ENCODE assay signal across 27 cellular contexts in genomic region chr1:147635342-147635741, GRCh38. TPM values are rescaled to one million over a fixed set of nuclear protein-coding genes. Genes with fewer than 3 reads are reported as not detected.
DNase-seq lines count a peak whose midpoint lies in the region; ATAC-seq and TF ChIP-seq lines count a peak whose summit lies in the region.
"Had no signal": no experiment of that assay in that cellular context is flagged by ENCODE, and none has a peak within 500 bp of the region (broad histone marks: within the 10 kb centered on the region; RNA-seq: fewer than 3 reads in every experiment).

No MANE protein-coding gene starts in this region.

- H3K9me3 ChIP-seq in upper lobe of right lung: no peaks in the 10 kb centered on the region
- H3K9me3 ChIP-seq: SJSA1, transverse colon had no signal

- intact Hi-C loops in Right ventricle myocardium inferior (cut with DNase I) (no loop called here), cardiac septum (cut with DNase I) (loop anchor here (10.0 kb wide), 1 partner anchor 361 kb away; no protein-coding TSS in a partner anchor), upper lobe of right lung (cut with DNase I) (no loop called here)

- H3K4me1 Mint-ChIP-seq in endothelial cell (ENCODE audit: unreplicated experiment) (peaks cover 34% of the 10 kb centered on the region), GM23338 (peaks cover under 1% of the 10 kb centered on the region; the same call in 1 of the 3 replicates)
- H3K4me1 Mint-ChIP-seq in activated CD8-positive, alpha-beta T cell treated with anti-CD3 and anti-CD28 coated beads, Interleukin-2, amount 10 ng/mL, durations not matched to agents 7 days and 5 days (ENCODE audit: low read depth): peaks cover 11% of the 10 kb centered on the region
- H3K4me1 Mint-ChIP-seq: mesothelial cell of epicardium; stimulated activated naive CD8-positive, alpha-beta T cell treated with anti-CD3 and anti-CD28 coated beads, Interleukin-15, amount 100 ng/mL, for 72 hours had no signal

- H3K27me3 ChIP-seq in upper lobe of right lung (no peaks in the 10 kb centered on the region), GM23338 (ENCODE audit: insufficient read depth) (no peaks in the 10 kb centered on the region)
- H3K27me3 ChIP-seq: SJSA1, transverse colon had no signal

- H3K27ac Mint-ChIP-seq in endothelial cell (ENCODE audit: unreplicated experiment) (peak overlapping the region; percentile 65), GM23338 (no peak overlapping the region)
- no peak overlapping the region for H3K27ac Mint-ChIP-seq in activated CD8-positive, alpha-beta T cell treated with anti-CD3 and anti-CD28 coated beads, Interleukin-2, amount 10 ng/mL, durations not matched to agents 7 days and 5 days
- H3K27ac Mint-ChIP-seq: activated CD4-positive, alpha-beta memory T cell treated with anti-CD3 and anti-CD28 coated beads, Interleukin-2, amount 10 ng/mL, durations not matched to agents 7 days and 5 days; mesothelial cell of epicardium; nephron; stimulated activated naive CD8-positive, alpha-beta T cell treated with anti-CD3 and anti-CD28 coated beads, Interleukin-15, amount 100 ng/mL, for 72 hours had no signal

- H3K9me2 ChIP-seq in GM23338 (ENCODE audit: insufficient read depth): no peaks in the 10 kb centered on the region

- no peak overlapping the region for H3K4me2 ChIP-seq in GM23338
- H3K4me2 ChIP-seq: PC-9 had no signal

- TF ChIP-seq CTCF in endothelial cell (IDR thresholded peaks at IDR 0.05; ENCODE audit: unreplicated experiment) (no peak), upper lobe of right lung (IDR thresholded peaks at IDR 0.05) (no peak), GM23338 (conservative IDR thresholded peaks at IDR 0.05; ENCODE audit: low read depth in 2 of 2) (no peak)

- H3K79me2 ChIP-seq in GM23338 (replicated peaks; ENCODE audit: insufficient read depth): no peaks in the 10 kb centered on the region

- H3K4me1 ChIP-seq in upper lobe of right lung (no peaks in the 10 kb centered on the region), GM23338 (ENCODE audit: insufficient read depth) (no peaks in the 10 kb centered on the region)
- H3K4me1 ChIP-seq: SJSA1, transverse colon had no signal

- H3K4me3 Mint-ChIP-seq in endothelial cell (ENCODE audit: unreplicated experiment) (no peak overlapping the region), GM23338 (no peak overlapping the region)
- no peak overlapping the region for H3K4me3 Mint-ChIP-seq in activated CD8-positive, alpha-beta T cell treated with anti-CD3 and anti-CD28 coated beads, Interleukin-2, amount 10 ng/mL, durations not matched to agents 7 days and 5 days
- H3K4me3 Mint-ChIP-seq: activated CD4-positive, alpha-beta memory T cell treated with anti-CD3 and anti-CD28 coated beads, Interleukin-2, amount 10 ng/mL, durations not matched to agents 7 days and 5 days; central memory CD8-positive, alpha-beta T cell; mesothelial cell of epicardium; nephron; stimulated activated naive CD8-positive, alpha-beta T cell treated with anti-CD3 and anti-CD28 coated beads, Interleukin-15, amount 100 ng/mL, for 72 hours had no signal

- no peak overlapping the region for H2AFZ ChIP-seq in GM23338
- H2AFZ ChIP-seq: PC-9 had no signal

- ATAC-seq in Right ventricle myocardium inferior: peak; percentile 23
- peak; percentile 92 for ATAC-seq in upper lobe of right lung
- no peak for ATAC-seq in GM21526 (IDR thresholded peaks at IDR 0.05; ENCODE audit: low FRiP score, unreplicated experiment)
- ATAC-seq in activated CD8-positive, alpha-beta T cell treated with anti-CD3 and anti-CD28 coated beads, Interleukin-2, amount 10 ng/mL, durations not matched to agents 7 days and 5 days: no peak
- no peak for ATAC-seq in GM23338
- ATAC-seq: stimulated activated naive CD8-positive, alpha-beta T cell treated with anti-CD3 and anti-CD28 coated beads, Interleukin-15, amount 100 ng/mL, for 72 hours had no signal

- H3K36me3 ChIP-seq in upper lobe of right lung (no peaks in the 10 kb centered on the region), GM23338 (ENCODE audit: insufficient read depth) (no peaks in the 10 kb centered on the region)
- H3K36me3 ChIP-seq: SJSA1, transverse colon had no signal

- H3K27ac ChIP-seq in upper lobe of right lung: no peak overlapping the region
- H3K27ac ChIP-seq in GM23338 (ENCODE audit: low read depth): no peak overlapping the region
- H3K27ac ChIP-seq: HL-60, PC-9, SJSA1, transverse colon had no signal

- peaks cover 2% of the 10 kb centered on the region for H3K27me3 Mint-ChIP-seq in endothelial cell (ENCODE audit: unreplicated experiment)
- H3K27me3 Mint-ChIP-seq in activated CD8-positive, alpha-beta T cell treated with anti-CD3 and anti-CD28 coated beads, Interleukin-2, amount 10 ng/mL, durations not matched to agents 7 days and 5 days (ENCODE audit: low read depth): no peaks in the 10 kb centered on the region
- H3K27me3 Mint-ChIP-seq in GM23338 (ENCODE audit: insufficient read depth, low read depth, poor library complexity): no peaks in the 10 kb centered on the region
- H3K27me3 Mint-ChIP-seq: activated CD4-positive, alpha-beta memory T cell treated with anti-CD3 and anti-CD28 coated beads, Interleukin-2, amount 10 ng/mL, durations not matched to agents 7 days and 5 days; central memory CD8-positive, alpha-beta T cell; stimulated activated naive CD8-positive, alpha-beta T cell treated with anti-CD3 and anti-CD28 coated beads, Interleukin-15, amount 100 ng/mL, for 72 hours had no signal

- POLR2A ChIA-PET in activated CD8-positive, alpha-beta T cell treated with anti-CD3 and anti-CD28 coated beads, Interleukin-2, amount 10 ng/mL, durations not matched to agents 7 days and 5 days (lab: Charles Lee): no interaction called here

- CTCF ChIA-PET in activated CD8-positive, alpha-beta T cell treated with anti-CD3 and anti-CD28 coated beads, Interleukin-2, amount 10 ng/mL, durations not matched to agents 7 days and 5 days (lab: Charles Lee): interaction anchor here (0.7 to 1.7 kb wide), 3 partner anchors 13 to 257 kb away, joined by 3 to 5 read pairs (median 5); partner anchors contain the start of gene ACP6

- DNase-seq in Right ventricle myocardium inferior (ENCODE audit: missing footprints) (no peak), cardiac septum (ENCODE audit: low spot score) (no peak), OCI-M1 (lab: John Stamatoyannopoulos, UW) (peak; percentile 88), endothelial cell (ENCODE audit: low spot score) (no peak), upper lobe of right lung (no peak), GM23338 (ENCODE audit: low spot score) (no peak)
- no peak for DNase-seq in activated CD8-positive, alpha-beta T cell treated with anti-CD3 and anti-CD28 coated beads, Interleukin-2, amount 10 ng/mL, durations not matched to agents 7 days and 5 days
- DNase-seq: 8988T; activated CD4-positive, alpha-beta memory T cell treated with anti-CD3 and anti-CD28 coated beads, Interleukin-2, amount 10 ng/mL, durations not matched to agents 7 days and 5 days; activated CD4-positive, CD25-positive, alpha-beta regulatory T cell; activated naive CD4-positive, alpha-beta T cell treated with anti-CD3 and anti-CD28 coated beads, Interleukin-2, amount 50 U/mL, for 16 hours; activated T-cell treated with anti-CD3 and anti-CD28 coated beads, Interleukin-2, amount 50 U/mL, for 1 hour; aorta; DMS 273 treated with DMSO at 0.1 percent for 48 hours; foreskin melanocyte; IMR-90; NCI-H1694 treated with DMSO at 0.1 percent for 48 hours; PC-9; stimulated activated CD4-positive, alpha-beta T cell treated with anti-CD3 and anti-CD28 coated beads, Interleukin-2, amount 100 ng/mL, for 48 hours; stimulated activated naive CD8-positive, alpha-beta T cell treated with anti-CD3 and anti-CD28 coated beads, Interleukin-15, amount 100 ng/mL, for 72 hours; transverse colon had no signal

- H3K36me3 Mint-ChIP-seq in endothelial cell (ENCODE audit: low read depth, unreplicated experiment) (peaks cover 12% of the 10 kb centered on the region), GM23338 (ENCODE audit: low read depth) (no peaks in the 10 kb centered on the region; the same call in 2 of the 3 replicates)
- no peaks in the 10 kb centered on the region for H3K36me3 Mint-ChIP-seq in activated CD8-positive, alpha-beta T cell treated with anti-CD3 and anti-CD28 coated beads, Interleukin-2, amount 10 ng/mL, durations not matched to agents 7 days and 5 days (ENCODE audit: low read depth)

- no peak overlapping the region for H3K4me3 ChIP-seq in upper lobe of right lung
- no peak overlapping the region for H3K4me3 ChIP-seq in GM23338
- H3K4me3 ChIP-seq: PC-9, SJSA1, transverse colon had no signal

- no peaks in the 10 kb centered on the region for H3F3A ChIP-seq in GM23338 (replicated peaks; ENCODE audit: low read depth)

- no peaks in the 10 kb centered on the region for H3K9me3 Mint-ChIP-seq in endothelial cell (ENCODE audit: unreplicated experiment)
- H3K9me3 Mint-ChIP-seq in activated CD8-positive, alpha-beta T cell treated with anti-CD3 and anti-CD28 coated beads, Interleukin-2, amount 10 ng/mL, durations not matched to agents 7 days and 5 days (ENCODE audit: insufficient read depth): no peaks in the 10 kb centered on the region
- H3K9me3 Mint-ChIP-seq in GM23338: no peaks in the 10 kb centered on the region
- H3K9me3 Mint-ChIP-seq: activated CD4-positive, alpha-beta memory T cell treated with anti-CD3 and anti-CD28 coated beads, Interleukin-2, amount 10 ng/mL, durations not matched to agents 7 days and 5 days; central memory CD8-positive, alpha-beta T cell; mesothelial cell of epicardium; nephron; stimulated activated naive CD8-positive, alpha-beta T cell treated with anti-CD3 and anti-CD28 coated beads, Interleukin-15, amount 100 ng/mL, for 72 hours had no signal

- peaks cover 7% of the 10 kb centered on the region; the same call in 1 of the 2 replicates for H4K20me1 ChIP-seq in GM23338 (replicated peaks; ENCODE audit: insufficient read depth)

TF ChIP-seq in GM23338, 12 proteins besides CTCF, POLR2A, EP300 and RAD21 (continues in another document):
- TF ChIP-seq ETS1 (IDR thresholded peaks at IDR 0.05): no peak
- no peak for TF ChIP-seq POLR2AphosphoS5 (IDR thresholded peaks at IDR 0.05; ENCODE audit: low read depth)
- no peak for TF ChIP-seq JUNB (IDR thresholded peaks at IDR 0.05; ENCODE audit: unreplicated experiment)

RNA-seq across cellular contexts. Expression of gene ACP6, which starts 35.0 kb away (rescaled TPM):
- total RNA-seq in Right ventricle myocardium inferior (8.9 TPM), cardiac septum (10.9 TPM), endothelial cell (ENCODE audit: unreplicated experiment) (19.2 TPM), upper lobe of right lung (15.8 TPM)
- 10 to 100 TPM; 19.4 to 19.5 TPM for total RNA-seq in activated CD8-positive, alpha-beta T cell treated with anti-CD3 and anti-CD28 coated beads, Interleukin-2, amount 10 ng/mL, durations not matched to agents 7 days and 5 days
- total RNA-seq in GM23338 (2014; rRNA removed; shearing (Covaris generic)): 16.2 and 20.6 TPM in 2 replicates
- polyA plus RNA-seq in GM23338 (2016; fragmentation: Nextera tagmentation; extraction: Ambion mirVana): 22.8 and 26.5 TPM in 2 replicates

Comparison
In these comparisons a context has a peak if more than half of its experiments do, and no peak if none do; other contexts are left out.
1. ATAC-seq: peak in Right ventricle myocardium inferior (single experiment) and upper lobe of right lung (single experiment); none in GM21526 (single experiment), activated CD8-positive, alpha-beta T cell treated with anti-CD3 and anti-CD28 coated beads, Interleukin-2, amount 10 ng/mL, durations not matched to agents 7 days and 5 days (single experiment) and GM23338 (single experiment).